ENCODE assay signal across 8 cellular contexts in the genomic region with DNA sequence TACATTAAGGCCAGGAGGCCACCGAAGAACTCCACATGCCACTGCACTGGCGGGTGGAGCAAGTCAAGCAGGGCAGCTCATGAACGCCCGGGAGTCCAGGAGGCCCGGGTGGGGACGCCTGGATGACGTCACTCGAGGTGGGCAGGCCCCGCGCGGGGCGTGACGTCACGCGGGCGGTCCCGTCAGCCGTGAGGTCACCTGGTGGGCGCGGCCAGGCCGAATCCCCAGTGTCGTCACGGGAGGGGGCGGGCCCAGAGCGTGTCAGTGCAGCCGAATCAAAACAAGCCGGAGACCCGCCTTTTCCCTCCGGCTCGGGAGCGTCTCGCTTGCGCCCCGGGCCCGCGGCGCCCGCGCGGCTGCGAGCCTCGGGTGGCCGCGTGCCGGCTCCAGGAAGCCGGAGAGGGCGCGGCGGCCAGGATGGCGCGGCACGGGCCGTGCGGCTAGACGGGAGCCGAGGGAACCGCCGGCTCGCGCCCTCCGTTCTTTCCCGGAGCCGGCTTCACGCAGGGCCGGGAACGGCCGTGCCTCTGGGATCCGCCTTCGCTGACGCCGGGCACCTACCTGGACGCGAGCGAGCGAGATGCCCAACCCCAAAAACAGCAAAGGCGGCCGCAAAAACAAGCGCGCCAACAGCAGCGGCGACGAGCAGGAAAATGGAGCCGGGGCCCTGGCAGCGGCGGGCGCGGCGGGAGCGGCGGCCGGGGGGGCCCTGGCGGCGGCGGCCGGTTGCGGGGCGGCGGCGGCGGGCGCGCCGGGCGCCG. TPM values are rescaled to one million over a fixed set of nuclear protein-coding genes. Genes with fewer than 3 reads are reported as not detected.
A peak's percentile ranks its signal among the peaks of the same experiment; 100 is the strongest.
DNase-seq lines count a peak whose midpoint lies in the region; ATAC-seq and TF ChIP-seq lines count a peak whose summit lies in the region.

A gene with protein sequence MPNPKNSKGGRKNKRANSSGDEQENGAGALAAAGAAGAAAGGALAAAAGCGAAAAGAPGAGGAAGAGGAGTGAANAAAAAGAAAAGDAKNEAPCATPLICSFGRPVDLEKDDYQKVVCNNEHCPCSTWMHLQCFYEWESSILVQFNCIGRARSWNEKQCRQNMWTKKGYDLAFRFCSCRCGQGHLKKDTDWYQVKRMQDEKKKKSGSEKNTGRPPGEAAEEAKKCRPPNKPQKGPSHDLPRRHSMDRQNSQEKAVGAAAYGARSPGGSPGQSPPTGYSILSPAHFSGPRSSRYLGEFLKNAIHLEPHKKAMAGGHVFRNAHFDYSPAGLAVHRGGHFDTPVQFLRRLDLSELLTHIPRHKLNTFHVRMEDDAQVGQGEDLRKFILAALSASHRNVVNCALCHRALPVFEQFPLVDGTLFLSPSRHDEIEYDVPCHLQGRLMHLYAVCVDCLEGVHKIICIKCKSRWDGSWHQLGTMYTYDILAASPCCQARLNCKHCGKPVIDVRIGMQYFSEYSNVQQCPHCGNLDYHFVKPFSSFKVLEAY (plus strand): TSS at position 264 of the 761 bp plus-strand sequence. CDS start 317 bp downstream, at position 581.

- H3K4me1 Mint-ChIP-seq in HFFc6 (ENCODE audit: low read depth): peaks cover 44% of the 10 kb centered on the region
- peaks cover 69% of the 10 kb centered on the region for H3K4me1 Mint-ChIP-seq in activated naive CD4-positive, alpha-beta T cell treated with anti-CD3 and anti-CD28 coated beads, Interleukin-2, amount 10 ng/mL, durations not matched to agents 7 days and 5 days

- H3K36me3 Mint-ChIP-seq in HFFc6 (ENCODE audit: low read depth): peaks cover 14% of the 10 kb centered on the region; the same call in 1 of the 2 replicates
- H3K36me3 Mint-ChIP-seq in activated naive CD4-positive, alpha-beta T cell treated with anti-CD3 and anti-CD28 coated beads, Interleukin-2, amount 10 ng/mL, durations not matched to agents 7 days and 5 days: peaks cover 37% of the 10 kb centered on the region

- no peaks in the 10 kb centered on the region for H3K9me3 Mint-ChIP-seq in HFFc6
- H3K9me3 Mint-ChIP-seq in activated naive CD4-positive, alpha-beta T cell treated with anti-CD3 and anti-CD28 coated beads, Interleukin-2, amount 10 ng/mL, durations not matched to agents 7 days and 5 days: no peaks in the 10 kb centered on the region

- H3K27me3 ChIP-seq in gastroesophageal sphincter: no peaks in the 10 kb centered on the region
- H3K27me3 ChIP-seq in neutrophil: no peaks in the 10 kb centered on the region

- H3K4me3 ChIP-seq in SK-N-MC (peak within 1 kb of the TSS; percentile 90), gastroesophageal sphincter (peak within 1 kb of the TSS; percentile 77 to 89), neutrophil (ENCODE audit: low read depth in 1 of 2, low read length in 1 of 2) (peak within 1 kb of the TSS; percentile 83 to 92)

- H3K4me3 Mint-ChIP-seq in HFFc6: peak within 1 kb of the TSS; percentile 93
- H3K4me3 Mint-ChIP-seq in activated naive CD4-positive, alpha-beta T cell treated with anti-CD3 and anti-CD28 coated beads, Interleukin-2, amount 10 ng/mL, durations not matched to agents 7 days and 5 days: peak within 1 kb of the TSS; percentile 82

- H3K27ac ChIP-seq in SK-N-MC (peak within 1 kb of the TSS; percentile 95), gastroesophageal sphincter (peak within 1 kb of the TSS; percentile 81 to 99 (median 96)), neutrophil (peak within 1 kb of the TSS; percentile 100)

- H3K27ac Mint-ChIP-seq in HFFc6: peak within 1 kb of the TSS; percentile 79
- peak within 1 kb of the TSS; percentile 99 for H3K27ac Mint-ChIP-seq in activated naive CD4-positive, alpha-beta T cell treated with anti-CD3 and anti-CD28 coated beads, Interleukin-2, amount 10 ng/mL, durations not matched to agents 7 days and 5 days

- H3K9me3 ChIP-seq in SK-N-MC (ENCODE audit: low read depth, low read length) (no peaks in the 10 kb centered on the region), gastroesophageal sphincter (no peaks in the 10 kb centered on the region), neutrophil (no peaks in the 10 kb centered on the region)

- H3K4me1 ChIP-seq in gastroesophageal sphincter (peaks cover 0 to 49% (median 3%) of the 10 kb centered on the region in 3 donors), neutrophil (ENCODE audit: control insufficient read depth in 1 of 2, insufficient read depth in 1 of 2, low read depth in 1 of 2, low read length in 1 of 2) (peaks cover 25 to 38% of the 10 kb centered on the region in 2 experiments)

- peaks cover 3% of the 10 kb centered on the region for H3K27me3 Mint-ChIP-seq in HFFc6 (ENCODE audit: insufficient read depth)
- no peaks in the 10 kb centered on the region for H3K27me3 Mint-ChIP-seq in activated naive CD4-positive, alpha-beta T cell treated with anti-CD3 and anti-CD28 coated beads, Interleukin-2, amount 10 ng/mL, durations not matched to agents 7 days and 5 days

- ATAC-seq in gastroesophageal sphincter: peak; percentile 98

- peak within 1 kb of the TSS; percentile 94 for H3K9ac ChIP-seq in SK-N-MC (ENCODE audit: insufficient read length)

- TF ChIP-seq EP300 in gastroesophageal sphincter (IDR thresholded peaks at IDR 0.05): no peak

- H3K36me3 ChIP-seq in SK-N-MC (ENCODE audit: insufficient read depth, low read length) (peaks cover 16% of the 10 kb centered on the region), gastroesophageal sphincter (no peaks in the 10 kb centered on the region), neutrophil (peaks cover 5% of the 10 kb centered on the region)

- no CpG with 5 or more reads among the region's 105 CpGs for WGBS in gastroesophageal sphincter (ENCODE audit: low coverage in 1 of 2), 2 donors

- CTCF ChIA-PET in activated naive CD4-positive, alpha-beta T cell treated with anti-CD3 and anti-CD28 coated beads, Interleukin-2, amount 10 ng/mL, durations not matched to agents 7 days and 5 days (lab: Charles Lee): interaction anchor here (1.9 kb wide), 1 partner anchor 10 kb away, joined by 11 read pairs; no protein-coding TSS in a partner anchor

- DNase-seq in GM03348 (ENCODE audit: low spot score) (peak; percentile 98), HFFc6 (peak; percentile 93), NAMALWA (ENCODE audit: low spot score) (peak; percentile 95), SK-N-MC (ENCODE audit: low read depth, low spot score) (no peak)
- peak; percentile 99 for DNase-seq in activated naive CD4-positive, alpha-beta T cell treated with anti-CD3 and anti-CD28 coated beads, Interleukin-2, amount 10 ng/mL, durations not matched to agents 7 days and 5 days

- TF ChIP-seq CTCF in HFFc6 (IDR thresholded peaks at IDR 0.05) (no peak), gastroesophageal sphincter (IDR thresholded peaks at IDR 0.05) (peak in 1 of 4 experiments; percentile 11), neutrophil (IDR thresholded peaks at IDR 0.05) (peak; percentile 34), subcutaneous adipose tissue (IDR thresholded peaks at IDR 0.05; ENCODE audit: low read depth) (no peak)

- TF ChIP-seq POLR2A in gastroesophageal sphincter (IDR thresholded peaks at IDR 0.05): peak; percentile 95

RNA-seq across cellular contexts. Expression of the gene that starts here (rescaled TPM):
- total RNA-seq in HFFc6 (2021; fragmentation: NEBNext Ultra II Directional; extraction: Animal tissue kit (Norgen Biotek cat#: 25700)): 10 to 100 TPM in 5 of 6 experiments, 1 to 10 TPM in 1; 9.7 to 13.1 (median 11.9) TPM
- 10 to 100 TPM; 36.1 to 70.1 (median 46.9) TPM for total RNA-seq in gastroesophageal sphincter
- 10 to 100 TPM; 37.5 to 57.1 (median 49.1) TPM for total RNA-seq in subcutaneous adipose tissue
